In the genomic region with DNA sequence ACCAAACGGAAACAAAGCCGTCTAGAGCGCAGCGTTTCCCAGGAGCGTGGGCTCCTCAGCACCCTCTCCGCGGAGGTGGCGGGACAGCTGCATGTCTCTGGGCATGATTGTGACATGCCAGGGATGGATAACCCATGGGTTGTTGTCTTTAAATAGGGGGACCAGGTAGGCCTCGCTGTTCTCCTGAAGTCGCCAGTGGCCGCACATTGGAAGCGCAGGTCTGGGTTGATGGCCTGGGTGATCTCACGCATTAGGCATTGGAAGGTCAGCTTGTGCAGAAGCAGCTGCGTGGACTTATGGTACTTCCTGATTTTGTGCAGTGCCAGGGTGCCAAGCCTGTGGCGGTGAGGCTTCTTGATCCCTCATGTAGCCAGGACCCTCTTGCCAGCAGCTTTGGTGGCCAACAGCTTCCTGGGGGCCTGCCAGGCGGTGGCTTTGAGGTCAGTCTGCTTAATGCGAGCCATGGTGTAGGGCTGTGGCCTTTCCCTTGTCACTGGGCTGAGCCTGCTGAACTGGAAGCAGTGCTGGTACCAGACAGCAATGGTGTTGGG, we compare ENCODE assay signal across 9 cellular contexts. TPM values are rescaled to one million over a fixed set of nuclear protein-coding genes. Genes with fewer than 3 reads are reported as not detected.
"Had no signal": no experiment of that assay in that cellular context is flagged by ENCODE, and none has a peak within 500 bp of the region (broad histone marks: within the 10 kb centered on the region; RNA-seq: fewer than 3 reads in every experiment).

No MANE protein-coding gene starts in this region.

- H3K4me2 ChIP-seq: GM23338 had no signal

- FAIRE-seq: H1, H54, HepG2 had no signal

- ATAC-seq: GM23338, HepG2 had no signal

- H3K27ac ChIP-seq: HL-60 had no signal

- H3K4me3 ChIP-seq: GM23338 had no signal

- H2AFZ ChIP-seq: GM23338 had no signal

- DNase-seq: H9, HCEC 1CT had no signal

RNA-seq across cellular contexts. Expression of gene TAF11L3, which starts 6.3 kb away (rescaled TPM):
- total RNA-seq: GM23338, H1, H9, HepG2, HT1080 had no signal
- polyA plus RNA-seq: GM23338, H1, HepG2, IgD-negative memory B cell had no signal

RNA-seq across cellular contexts. Expression of gene TAF11L4, which starts 9.8 kb away (rescaled TPM):
- total RNA-seq: GM23338, H1, H9, HepG2, HT1080 had no signal
- polyA plus RNA-seq: GM23338, H1, HepG2, IgD-negative memory B cell had no signal

RNA-seq across cellular contexts. Expression of gene TAF11L5, which starts 13.2 kb away (rescaled TPM):
- total RNA-seq: GM23338, H1, H9, HepG2, HT1080 had no signal
- polyA plus RNA-seq: GM23338, H1, HepG2, IgD-negative memory B cell had no signal

RNA-seq across cellular contexts. Expression of gene TAF11L2, which starts 13.8 kb away (rescaled TPM):
- total RNA-seq: GM23338, H1, H9, HepG2, HT1080 had no signal
- polyA plus RNA-seq: GM23338, H1, HepG2, IgD-negative memory B cell had no signal

RNA-seq across cellular contexts. Expression of gene TAF11L6, which starts 16.6 kb away (rescaled TPM):
- total RNA-seq: GM23338, H1, H9, HepG2, HT1080 had no signal
- polyA plus RNA-seq: GM23338, H1, HepG2, IgD-negative memory B cell had no signal
